In the genomic region with DNA sequence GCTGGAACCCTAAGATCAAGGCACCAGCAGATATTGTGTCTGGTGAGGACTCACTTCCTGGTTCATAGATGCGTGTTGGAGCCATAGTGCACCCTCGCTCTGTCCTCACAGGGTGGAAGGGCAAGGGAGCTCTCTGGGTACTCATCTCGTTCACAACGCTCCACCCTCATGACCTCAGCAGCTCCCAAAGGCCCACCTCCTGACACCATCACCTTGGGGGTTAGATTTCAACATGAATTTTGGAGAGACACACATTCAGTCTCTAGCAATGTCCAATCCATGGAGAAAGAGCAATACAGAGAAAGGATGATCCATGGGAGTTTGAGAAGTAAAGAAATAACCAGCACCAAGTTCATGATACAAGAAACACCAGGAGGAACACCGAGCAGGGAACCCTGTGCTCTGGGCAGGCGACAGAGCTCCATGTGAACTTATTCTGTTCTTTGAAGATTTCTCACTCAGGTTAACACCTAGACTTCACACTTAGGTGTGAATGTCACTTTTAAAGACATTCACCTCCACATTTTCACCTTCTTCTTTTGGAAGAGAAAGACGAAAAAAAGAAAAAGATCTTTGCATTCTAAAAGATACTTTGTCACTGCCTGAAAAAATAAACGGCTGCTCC, we compare ENCODE assay signal across 13 cellular contexts.
"Had no signal": no experiment of that assay in that cellular context is flagged by ENCODE, and none has a peak within 500 bp of the region (broad histone marks: within the 10 kb centered on the region; RNA-seq: fewer than 3 reads in every experiment).

No MANE protein-coding gene starts in this region.

- H3K27me3 ChIP-seq: right atrium auricular region, tibial artery had no signal

- H3K36me3 ChIP-seq: lower lobe of right lung, pancreas, right atrium auricular region, tibial artery had no signal

- DNase-seq: activated CD8-positive, alpha-beta memory T cell treated with anti-CD3 and anti-CD28 coated beads, Interleukin-2, amount 50 U/mL, for 48 hours; activated effector memory CD4-positive, alpha-beta T cell treated with Interleukin-2 at 50 U/mL for 16 hours; activated T-cell treated with anti-CD3 and anti-CD28 coated beads, Interleukin-2, amount 50 U/mL, for 72 hours; amniotic stem cell; cortex of kidney; kidney; lower lobe of right lung; pancreas; psoas muscle; stimulated activated CD4-positive, alpha-beta T cell treated with anti-CD3 and anti-CD28 coated beads, Interleukin-4, amount 100 ng/mL, for 24 hours; T-helper 9 cell; tibial artery had no signal

- H3K4me1 ChIP-seq: lower lobe of right lung, pancreas, psoas muscle, right atrium auricular region, tibial artery had no signal

- H3K4me3 ChIP-seq: lower lobe of right lung, pancreas, psoas muscle, right atrium auricular region, tibial artery had no signal

- H3K27ac ChIP-seq: lower lobe of right lung, pancreas, psoas muscle, right atrium auricular region, tibial artery had no signal
